ENCODE assay signal across 1 cellular context in the genomic region with DNA sequence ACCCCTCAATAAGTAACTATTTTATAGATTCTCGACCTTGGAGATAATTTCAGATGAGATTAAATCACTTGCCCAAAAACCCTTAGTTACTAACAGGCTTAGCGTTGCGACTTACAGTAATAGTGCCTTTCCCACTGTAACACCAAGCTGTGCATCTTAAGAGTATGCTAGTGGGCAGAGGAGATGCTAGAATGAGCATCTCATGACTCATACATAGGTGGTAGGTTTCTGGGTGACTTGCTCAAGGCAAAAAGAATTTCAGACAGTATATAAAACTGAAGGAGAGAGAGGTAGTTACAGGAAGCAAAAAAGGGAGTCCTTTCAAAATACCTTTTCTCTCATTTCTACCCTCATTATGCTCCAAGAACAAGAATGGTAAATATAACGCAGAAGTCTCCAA.
TF ChIP-seq lines count a peak whose summit lies in the region.

No MANE protein-coding gene starts in this region.

TF ChIP-seq in HCT116, 20 proteins besides CTCF, POLR2A, EP300 and RAD21:
- no peak for TF ChIP-seq SIN3A (IDR thresholded peaks at IDR 0.05; ENCODE audit: low read depth)
- TF ChIP-seq JUND (IDR thresholded peaks at IDR 0.05): no peak
- TF ChIP-seq, protein P1, sequence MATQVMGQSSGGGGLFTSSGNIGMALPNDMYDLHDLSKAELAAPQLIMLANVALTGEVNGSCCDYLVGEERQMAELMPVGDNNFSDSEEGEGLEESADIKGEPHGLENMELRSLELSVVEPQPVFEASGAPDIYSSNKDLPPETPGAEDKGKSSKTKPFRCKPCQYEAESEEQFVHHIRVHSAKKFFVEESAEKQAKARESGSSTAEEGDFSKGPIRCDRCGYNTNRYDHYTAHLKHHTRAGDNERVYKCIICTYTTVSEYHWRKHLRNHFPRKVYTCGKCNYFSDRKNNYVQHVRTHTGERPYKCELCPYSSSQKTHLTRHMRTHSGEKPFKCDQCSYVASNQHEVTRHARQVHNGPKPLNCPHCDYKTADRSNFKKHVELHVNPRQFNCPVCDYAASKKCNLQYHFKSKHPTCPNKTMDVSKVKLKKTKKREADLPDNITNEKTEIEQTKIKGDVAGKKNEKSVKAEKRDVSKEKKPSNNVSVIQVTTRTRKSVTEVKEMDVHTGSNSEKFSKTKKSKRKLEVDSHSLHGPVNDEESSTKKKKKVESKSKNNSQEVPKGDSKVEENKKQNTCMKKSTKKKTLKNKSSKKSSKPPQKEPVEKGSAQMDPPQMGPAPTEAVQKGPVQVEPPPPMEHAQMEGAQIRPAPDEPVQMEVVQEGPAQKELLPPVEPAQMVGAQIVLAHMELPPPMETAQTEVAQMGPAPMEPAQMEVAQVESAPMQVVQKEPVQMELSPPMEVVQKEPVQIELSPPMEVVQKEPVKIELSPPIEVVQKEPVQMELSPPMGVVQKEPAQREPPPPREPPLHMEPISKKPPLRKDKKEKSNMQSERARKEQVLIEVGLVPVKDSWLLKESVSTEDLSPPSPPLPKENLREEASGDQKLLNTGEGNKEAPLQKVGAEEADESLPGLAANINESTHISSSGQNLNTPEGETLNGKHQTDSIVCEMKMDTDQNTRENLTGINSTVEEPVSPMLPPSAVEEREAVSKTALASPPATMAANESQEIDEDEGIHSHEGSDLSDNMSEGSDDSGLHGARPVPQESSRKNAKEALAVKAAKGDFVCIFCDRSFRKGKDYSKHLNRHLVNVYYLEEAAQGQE (IDR thresholded peaks at IDR 0.05; ENCODE audit: low read depth): no peak
- TF ChIP-seq ZFX (IDR thresholded peaks at IDR 0.05): no peak
- TF ChIP-seq, protein P2, sequence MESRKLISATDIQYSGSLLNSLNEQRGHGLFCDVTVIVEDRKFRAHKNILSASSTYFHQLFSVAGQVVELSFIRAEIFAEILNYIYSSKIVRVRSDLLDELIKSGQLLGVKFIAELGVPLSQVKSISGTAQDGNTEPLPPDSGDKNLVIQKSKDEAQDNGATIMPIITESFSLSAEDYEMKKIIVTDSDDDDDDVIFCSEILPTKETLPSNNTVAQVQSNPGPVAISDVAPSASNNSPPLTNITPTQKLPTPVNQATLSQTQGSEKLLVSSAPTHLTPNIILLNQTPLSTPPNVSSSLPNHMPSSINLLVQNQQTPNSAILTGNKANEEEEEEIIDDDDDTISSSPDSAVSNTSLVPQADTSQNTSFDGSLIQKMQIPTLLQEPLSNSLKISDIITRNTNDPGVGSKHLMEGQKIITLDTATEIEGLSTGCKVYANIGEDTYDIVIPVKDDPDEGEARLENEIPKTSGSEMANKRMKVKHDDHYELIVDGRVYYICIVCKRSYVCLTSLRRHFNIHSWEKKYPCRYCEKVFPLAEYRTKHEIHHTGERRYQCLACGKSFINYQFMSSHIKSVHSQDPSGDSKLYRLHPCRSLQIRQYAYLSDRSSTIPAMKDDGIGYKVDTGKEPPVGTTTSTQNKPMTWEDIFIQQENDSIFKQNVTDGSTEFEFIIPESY (IDR thresholded peaks at IDR 0.05; ENCODE audit: extremely low read depth, insufficient replicate concordance, low read length): no peak
- TF ChIP-seq, protein P3, sequence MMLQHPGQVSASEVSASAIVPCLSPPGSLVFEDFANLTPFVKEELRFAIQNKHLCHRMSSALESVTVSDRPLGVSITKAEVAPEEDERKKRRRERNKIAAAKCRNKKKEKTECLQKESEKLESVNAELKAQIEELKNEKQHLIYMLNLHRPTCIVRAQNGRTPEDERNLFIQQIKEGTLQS (IDR thresholded peaks at IDR 0.05): no peak
- TF ChIP-seq EGR1 (IDR thresholded peaks at IDR 0.05; ENCODE audit: low read depth): no peak
- TF ChIP-seq YY1 (IDR thresholded peaks at IDR 0.05; ENCODE audit: extremely low read depth, insufficient replicate concordance, low read depth, low read length): no peak
- no peak for TF ChIP-seq FOSL1 (IDR thresholded peaks at IDR 0.05; ENCODE audit: low read depth)
- no peak for TF ChIP-seq EZH2 (IDR thresholded peaks at IDR 0.05)
- TF ChIP-seq ZNF274 (IDR thresholded peaks at IDR 0.05; ENCODE audit: low read depth, low read length): no peak
- no peak for TF ChIP-seq SRF (IDR thresholded peaks at IDR 0.05; ENCODE audit: low read depth)
- no peak for TF ChIP-seq ELF1 (IDR thresholded peaks at IDR 0.05; ENCODE audit: borderline replicate concordance, low read depth)
- TF ChIP-seq POLR2AphosphoS5 (IDR thresholded peaks at IDR 0.05; ENCODE audit: low read depth, low read length): no peak
TF ChIP-seq in HCT116: peak in this region for 0.
